8 cellular contexts compared by ENCODE assay signal in the genomic region with DNA sequence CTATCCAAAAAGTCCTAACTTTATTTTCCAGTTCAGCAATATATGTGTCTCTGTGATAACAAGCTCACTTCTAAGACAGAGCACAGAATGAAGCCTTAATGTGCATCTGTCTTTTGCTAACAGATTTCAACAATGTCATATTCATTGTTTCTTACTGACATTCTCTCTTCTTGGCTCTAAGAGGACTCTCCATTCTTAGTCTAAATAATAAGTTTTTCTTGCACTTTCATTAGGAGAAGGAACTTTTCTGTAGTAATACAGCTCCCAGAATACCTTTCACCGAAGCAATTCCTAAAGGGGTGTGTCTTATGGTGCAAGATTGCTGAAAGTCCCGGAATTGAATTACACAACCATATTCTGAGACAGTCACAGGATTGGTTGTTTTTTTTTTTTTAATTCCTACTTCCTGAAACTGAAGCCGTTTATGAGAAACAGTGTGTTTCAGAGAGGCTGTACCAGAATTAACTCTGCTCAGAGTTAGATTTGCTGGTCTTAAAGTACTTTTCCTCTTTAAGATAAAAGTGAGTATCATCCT. TPM values are rescaled to one million over a fixed set of nuclear protein-coding genes. Genes with fewer than 3 reads are reported as not detected.
DNase-seq lines count a peak whose midpoint lies in the region; ATAC-seq and TF ChIP-seq lines count a peak whose summit lies in the region.

Gene ALPK1, plus strand, starts transcription at position 421 of the 535 bp plus-strand sequence.

- H3K4me1 ChIP-seq in OCI-LY1 (ENCODE audit: insufficient read depth, low read length, severe bottlenecking) (peaks cover 23% of the 10 kb centered on the region), breast epithelium (no peaks in the 10 kb centered on the region), lower lobe of right lung (peaks cover 26% of the 10 kb centered on the region), tibial nerve (peaks cover 0 to 30% (median 6%) of the 10 kb centered on the region in 4 donors)

- H4K20me1 ChIP-seq in OCI-LY1 (ENCODE audit: insufficient read depth, low read length), result no peaks in the 10 kb centered on the region

- peak; percentile 57 for TF ChIP-seq POLR2A in breast epithelium (IDR thresholded peaks at IDR 0.05)
- peak; percentile 37 to 49 for TF ChIP-seq POLR2A in tibial nerve (IDR thresholded peaks at IDR 0.05)

- H3K4me3 ChIP-seq in OCI-LY1 (ENCODE audit: low read depth, low read length, poor library complexity, severe bottlenecking), result peak within 1 kb of the TSS; percentile 49
- H3K4me3 ChIP-seq in breast epithelium, result peak within 1 kb of the TSS; percentile 40 to 69 (median 52)
- peak within 1 kb of the TSS; percentile 55 for H3K4me3 ChIP-seq in lower lobe of right lung
- H3K4me3 ChIP-seq in tibial nerve, result peak within 1 kb of the TSS; percentile 31 to 52 (median 44)

- no peaks in the 10 kb centered on the region for H3F3A ChIP-seq in OCI-LY1 (ENCODE audit: insufficient read depth, low read length)

- TF ChIP-seq CTCF in OCI-LY1 (IDR thresholded peaks at IDR 0.05; ENCODE audit: low read length) (no peak), breast epithelium (IDR thresholded peaks at IDR 0.05) (no peak), lower lobe of right lung (IDR thresholded peaks at IDR 0.05) (no peak), tibial nerve (IDR thresholded peaks at IDR 0.05) (peak in 1 of 5 experiments; percentile 10)

- WGBS in tibial nerve, 2 donors, result 0 to 1% methylated on average over 3 of the region's 3 CpGs

- H3K9ac ChIP-seq in OCI-LY1 (ENCODE audit: low read length), result peak within 1 kb of the TSS; percentile 53

- H3K36me3 ChIP-seq in OCI-LY1 (ENCODE audit: insufficient read depth, low read length) (no peaks in the 10 kb centered on the region), breast epithelium (no peaks in the 10 kb centered on the region), lower lobe of right lung (no peaks in the 10 kb centered on the region), tibial nerve (peaks cover 0 to 8% (median 0%) of the 10 kb centered on the region in 3 donors)

- peak within 1 kb of the TSS; percentile 99 for H2AFZ ChIP-seq in OCI-LY1 (ENCODE audit: low read length)

- peak; percentile 82 to 93 for TF ChIP-seq EP300 in tibial nerve (IDR thresholded peaks at IDR 0.05)

- DNase-seq in AG08395 (ENCODE audit: low spot score) (peak; percentile 92), breast epithelium (ENCODE audit: low spot score in 2 of 2) (no peak), lower lobe of right lung (no peak), tibial nerve (ENCODE audit: low spot score in 2 of 2) (peak in 1 of 2 donors; percentile 48), inferior parietal cortex (ENCODE audit: extremely low spot score) (no peak)

- H3K4me2 ChIP-seq in OCI-LY1 (ENCODE audit: low read length), result peak within 1 kb of the TSS; percentile 67

- ATAC-seq in GM18867 (IDR thresholded peaks at IDR 0.05; ENCODE audit: unreplicated experiment), result peak; percentile 89
- peak; percentile 69 for ATAC-seq in HG03064 (IDR thresholded peaks at IDR 0.05; ENCODE audit: low read depth, unreplicated experiment)
- peak; percentile 96 to 97 for ATAC-seq in lower lobe of right lung

- peak within 1 kb of the TSS; percentile 35 for H3K27ac ChIP-seq in OCI-LY1 (ENCODE audit: low read depth, low read length, poor library complexity, severe bottlenecking)
- peak within 1 kb of the TSS; percentile 87 to 91 for H3K27ac ChIP-seq in breast epithelium
- H3K27ac ChIP-seq in lower lobe of right lung, result peak within 1 kb of the TSS; percentile 74
- H3K27ac ChIP-seq in tibial nerve, result peak within 1 kb of the TSS; percentile 37 to 86 (median 82)

- H3K79me2 ChIP-seq in OCI-LY1 (ENCODE audit: insufficient read depth, low read length), result no peaks in the 10 kb centered on the region

- H3K9me2 ChIP-seq in OCI-LY1 (ENCODE audit: low read depth, low read length), result no peaks in the 10 kb centered on the region

- H3K9me3 ChIP-seq in OCI-LY1 (ENCODE audit: low read length) (no peaks in the 10 kb centered on the region), breast epithelium (no peaks in the 10 kb centered on the region), lower lobe of right lung (no peaks in the 10 kb centered on the region), tibial nerve (no peaks in the 10 kb centered on the region)

- intact Hi-C loops in breast epithelium (cut with DNase I; ENCODE audit: low total_unique reads) (no loop called here), lower lobe of right lung (cut with DNase I) (no loop called here)

- H3K27me3 ChIP-seq in OCI-LY1 (ENCODE audit: insufficient read depth, low read length), result no peaks in the 10 kb centered on the region
- no peaks in the 10 kb centered on the region for H3K27me3 ChIP-seq in breast epithelium
- H3K27me3 ChIP-seq in lower lobe of right lung (ENCODE audit: low read depth), result no peaks in the 10 kb centered on the region
- no peaks in the 10 kb centered on the region for H3K27me3 ChIP-seq in tibial nerve

RNA-seq across cellular contexts. Expression of gene ALPK1, which starts in this region (rescaled TPM):
- total RNA-seq in breast epithelium (10 to 100 TPM; 20.5 to 59.3 (median 53.3) TPM), lower lobe of right lung (40.1 TPM), tibial nerve (10 to 100 TPM; 16.5 to 38.1 (median 31.5) TPM)

Comparison
In these comparisons a context has a peak if more than half of its experiments do, and no peak if none do; other contexts are left out.
1. H3K27ac ChIP-seq: peak in every context shown above with its lines; median percentile 89 in breast epithelium; 82 in tibial nerve; 74 in lower lobe of right lung; 35 in OCI-LY1.